17 cellular contexts compared by ENCODE assay signal in the genomic region with DNA sequence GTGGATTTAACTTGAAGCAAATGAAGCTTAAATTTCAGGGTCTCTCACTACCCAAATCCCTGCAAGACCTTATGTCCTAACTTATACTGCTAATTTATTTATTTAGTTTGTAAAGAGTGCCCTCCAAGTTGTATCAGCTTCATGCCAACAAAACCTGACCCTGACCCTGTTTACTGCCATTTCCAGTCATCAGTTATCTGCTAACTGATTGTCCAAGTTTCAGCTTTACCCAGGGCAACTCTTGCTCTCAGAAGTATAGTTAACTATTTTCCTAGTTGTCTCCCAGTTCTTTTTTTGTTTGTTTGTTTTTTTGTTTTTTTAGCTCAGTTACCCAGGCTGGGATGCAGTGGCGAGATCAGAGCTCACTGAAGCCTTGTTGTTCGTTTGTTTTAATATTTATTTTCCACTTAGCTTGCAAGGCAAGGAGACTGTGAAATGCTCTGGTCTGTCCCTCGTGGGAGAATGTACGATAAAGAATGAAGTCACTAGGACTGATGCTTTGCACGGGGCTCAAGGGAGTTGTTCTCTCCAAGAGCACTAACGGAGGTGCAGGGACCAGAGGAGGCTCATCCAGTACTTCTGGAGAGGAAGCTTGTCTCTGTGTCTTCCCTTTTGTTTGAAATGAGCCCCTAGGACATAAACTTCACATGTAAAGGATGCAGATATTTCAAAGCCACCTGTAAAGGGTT.
"Had no signal": no experiment of that assay in that cellular context is flagged by ENCODE, and none has a peak within 500 bp of the region (broad histone marks: within the 10 kb centered on the region; RNA-seq: fewer than 3 reads in every experiment).

No MANE protein-coding gene starts in this region.

- H3K27ac ChIP-seq: coronary artery, gastroesophageal sphincter, neutrophil, sigmoid colon had no signal

- H3K36me3 ChIP-seq: neutrophil had no signal

- H3K27me3 Mint-ChIP-seq: activated B cell treated with CpG ODN at 0.5 μM for 24 hours, progenitor cell of endocrine pancreas had no signal

- H3K27ac Mint-ChIP-seq: activated B cell treated with CpG ODN at 0.5 μM for 24 hours; activated naive CD4-positive, alpha-beta T cell treated with anti-CD3 and anti-CD28 coated beads, Interleukin-2, amount 10 ng/mL, durations not matched to agents 7 days and 5 days; activated T-helper 2 cell treated with anti-CD3 and anti-CD28 coated beads, Interferon-gamma antibody, Interleukin-2, Interleukin-4, amounts not matched to agents 10 μg/mL and 5 μg/mL and 100 μg/mL, durations not matched to agents 14 hours and 24 hours and 36 hours; progenitor cell of endocrine pancreas had no signal

- H3K27me3 ChIP-seq: gastroesophageal sphincter, neutrophil, sigmoid colon had no signal

- H3K4me1 Mint-ChIP-seq: activated naive CD4-positive, alpha-beta T cell treated with anti-CD3 and anti-CD28 coated beads, Interleukin-2, amount 10 ng/mL, durations not matched to agents 7 days and 5 days had no signal

- H3K9me3 ChIP-seq: gastroesophageal sphincter, neutrophil, sigmoid colon had no signal

- H3K36me3 Mint-ChIP-seq: activated naive CD4-positive, alpha-beta T cell treated with anti-CD3 and anti-CD28 coated beads, Interleukin-2, amount 10 ng/mL, durations not matched to agents 7 days and 5 days had no signal

- ATAC-seq: gastroesophageal sphincter had no signal

- H3K4me3 Mint-ChIP-seq: activated B cell treated with CpG ODN at 0.5 μM for 24 hours; activated naive CD4-positive, alpha-beta T cell treated with anti-CD3 and anti-CD28 coated beads, Interleukin-2, amount 10 ng/mL, durations not matched to agents 7 days and 5 days had no signal

- H3K9me3 Mint-ChIP-seq: activated B cell treated with CpG ODN at 0.5 μM for 24 hours; activated naive CD4-positive, alpha-beta T cell treated with anti-CD3 and anti-CD28 coated beads, Interleukin-2, amount 10 ng/mL, durations not matched to agents 7 days and 5 days; activated T-helper 2 cell treated with anti-CD3 and anti-CD28 coated beads, Interferon-gamma antibody, Interleukin-2, Interleukin-4, amounts not matched to agents 10 μg/mL and 5 μg/mL and 100 μg/mL, durations not matched to agents 14 hours and 24 hours and 36 hours had no signal

- DNase-seq: activated B cell treated with CpG ODN at 0.5 μM for 24 hours; activated naive CD4-positive, alpha-beta T cell treated with anti-CD3 and anti-CD28 coated beads, Interleukin-2, amount 10 ng/mL, durations not matched to agents 7 days and 5 days; central memory CD4-positive, alpha-beta T cell; effector memory CD4-positive, alpha-beta T cell; hippocampal formation; kidney glomerular epithelial cell; midbrain; sigmoid colon; stimulated activated CD4-positive, alpha-beta T cell treated with anti-CD3 and anti-CD28 coated beads, Interleukin-2, amount 100 ng/mL, for 24 hours; stimulated activated naive CD4-positive, alpha-beta T cell treated with Interleukin-2 at 50 U/mL for 16 hours; T-helper 2 cell had no signal

- H3K4me3 ChIP-seq: coronary artery, gastroesophageal sphincter, lung, sigmoid colon had no signal
